12 cellular contexts compared by ENCODE assay signal in genomic region chr2:191352536-191352935, GRCh38.
DNase-seq lines count a peak whose midpoint lies in the region; ATAC-seq, FAIRE-seq and TF ChIP-seq lines count a peak whose summit lies in the region.
"Had no signal": no experiment of that assay in that cellular context is flagged by ENCODE, and none has a peak within 500 bp of the region (broad histone marks: within the 10 kb centered on the region; RNA-seq: fewer than 3 reads in every experiment).

No MANE protein-coding gene starts in this region.

- DNase-seq in AG10803 (ENCODE audit: low read depth) = peak; percentile 87
- DNase-seq in MG63 = peak; percentile 53
- peak; percentile 42 for DNase-seq in bronchial epithelial cell (ENCODE audit: low read depth)
- peak; percentile 70 for DNase-seq in kidney tubule cell (ENCODE audit: low spot score)
- DNase-seq in epidermal melanocyte (ENCODE audit: insufficient read length, low spot score) = no peak
- no peak for DNase-seq in spleen
- no peak for DNase-seq in HT-29 (ENCODE audit: low spot score)
- DNase-seq: caudate nucleus, retina had no signal

- whole genome bisulfite sequencing in spleen, 5 donors = 68 to 87% (median 76%) methylated on average over 2 of the region's 2 CpGs

- no peak for TF ChIP-seq POLR2A in spleen (IDR thresholded peaks at IDR 0.05)

- H3K4me3 ChIP-seq in AG10803 (ENCODE audit: low read length) (no peak overlapping the region), MG63 (no peak overlapping the region), bronchial epithelial cell (ENCODE audit: low read depth, low read length) (no peak overlapping the region), spleen (no peak overlapping the region)
- H3K4me3 ChIP-seq: esophagus muscularis mucosa had no signal

- no peak for FAIRE-seq in bronchial epithelial cell (lab: Jason Lieb, UNC)

- H3K9me3 ChIP-seq in MG63 = no peaks in the 10 kb centered on the region; the same call in 1 of the 2 replicates
- H3K9me3 ChIP-seq in spleen = peaks cover 0 to 4% (median 0%) of the 10 kb centered on the region in 8 donors
- H3K9me3 ChIP-seq: esophagus muscularis mucosa had no signal

- no peak for ATAC-seq in GM21619 (IDR thresholded peaks at IDR 0.05; ENCODE audit: unreplicated experiment)
- ATAC-seq: activated T-helper 17 cell treated with anti-CD3 and anti-CD28 coated beads, Interleukin-2, amount 50 U/mL, for 72 hours had no signal

- no peak overlapping the region for H3K27ac ChIP-seq in spleen
- H3K27ac ChIP-seq: esophagus muscularis mucosa had no signal

- intact Hi-C loops in spleen (cut with DNase I; ENCODE audit: low total_unique reads) = no loop called here

- H3K4me1 ChIP-seq in spleen = no peaks in the 10 kb centered on the region

- H3K36me3 ChIP-seq in MG63 = peaks cover 51% of the 10 kb centered on the region
- H3K36me3 ChIP-seq in bronchial epithelial cell (ENCODE audit: control insufficient read depth, insufficient read depth, low read length) = peaks cover 18% of the 10 kb centered on the region
- H3K36me3 ChIP-seq in spleen = no peaks in the 10 kb centered on the region
- H3K36me3 ChIP-seq: esophagus muscularis mucosa had no signal

- H3K27me3 ChIP-seq in MG63 (no peaks in the 10 kb centered on the region), bronchial epithelial cell (ENCODE audit: control insufficient read depth, insufficient read depth, low read length) (no peaks in the 10 kb centered on the region), spleen (replicated peaks in 1 of 7) (no peaks in the 10 kb centered on the region)
- H3K27me3 ChIP-seq: esophagus muscularis mucosa had no signal

- TF ChIP-seq CTCF in AG10803 (conservative IDR thresholded peaks at IDR 0.05; ENCODE audit: low read length) (no peak), bronchial epithelial cell (IDR thresholded peaks at IDR 0.05; ENCODE audit: insufficient read depth, low read length, severe bottlenecking) (no peak), spleen (IDR thresholded peaks at IDR 0.05 in 8 of 11, conservative IDR thresholded peaks at IDR 0.05 in 3 of 11) (no peak)

Comparison
In these comparisons a context has a peak if more than half of its experiments do, and no peak if none do; other contexts are left out.
1. DNase-seq: peak in AG10803 (single experiment), MG63 (single experiment), bronchial epithelial cell (single experiment) and kidney tubule cell (single experiment); none in epidermal melanocyte (single experiment), spleen (single experiment) and HT-29 (single experiment).